20 cellular contexts compared by ENCODE assay signal in genomic region chr5:172583931-172584511, GRCh38. TPM values are rescaled to one million over a fixed set of nuclear protein-coding genes. Genes with fewer than 3 reads are reported as not detected.
DNase-seq lines count a peak whose midpoint lies in the region; ATAC-seq, FAIRE-seq and TF ChIP-seq lines count a peak whose summit lies in the region.
"Had no signal": no experiment of that assay in that cellular context is flagged by ENCODE, and none has a peak within 500 bp of the region (broad histone marks: within the 10 kb centered on the region; RNA-seq: fewer than 3 reads in every experiment).

No MANE protein-coding gene starts in this region.

- H3K4me1 ChIP-seq in liver (ENCODE audit: control insufficient read depth in 4 of 4, insufficient read depth in 4 of 4, low read length in 3 of 4) = peaks cover 0 to 2% (median 0%) of the 10 kb centered on the region in 4 donors
- no peaks in the 10 kb centered on the region for H3K4me1 ChIP-seq in HepG2 (ENCODE audit: insufficient read depth, low read length)
- peaks cover 30% of the 10 kb centered on the region for H3K4me1 ChIP-seq in lower lobe of right lung
- H3K4me1 ChIP-seq: SJSA1 had no signal

- TF ChIP-seq EP300 in HepG2 (IDR thresholded peaks at IDR 0.05; ENCODE audit: low read depth in 2 of 2, low read length in 2 of 2) (no peak), HepG2 (CRISPR knock-in tag; IDR thresholded peaks at IDR 0.05; ENCODE audit: borderline replicate concordance) (no peak)

- no peak overlapping the region for H2AFZ ChIP-seq in HepG2 (ENCODE audit: low read length)

- H3K9me3 ChIP-seq in liver (ENCODE audit: control insufficient read depth in 4 of 4, low read length in 3 of 4) = no peaks in the 10 kb centered on the region
- no peaks in the 10 kb centered on the region for H3K9me3 ChIP-seq in HepG2 (ENCODE audit: low read length)
- no peaks in the 10 kb centered on the region for H3K9me3 ChIP-seq in lower lobe of right lung
- H3K9me3 ChIP-seq: SJSA1 had no signal

- no peaks in the 10 kb centered on the region for H4K20me1 ChIP-seq in HepG2 (ENCODE audit: insufficient read depth, low read length)

- no peak overlapping the region for H3K4me3 ChIP-seq in liver (ENCODE audit: low read depth in 1 of 3, low read length in 3 of 3)
- no peak overlapping the region for H3K4me3 ChIP-seq in HepG2 (replicated peaks in 1 of 3; ENCODE audit: insufficient read depth in 1 of 3, low read depth in 2 of 3, low read length in 3 of 3)
- H3K4me3 ChIP-seq in lower lobe of right lung = no peak overlapping the region
- H3K4me3 ChIP-seq: SJSA1 had no signal

- 50% methylated on average over 7 of the region's 7 CpGs for WGBS in liver
- 12% methylated on average over 7 of the region's 7 CpGs for WGBS in HepG2 (ENCODE audit: low lambda C conversion rate)

- TF ChIP-seq CTCF in liver (IDR thresholded peaks at IDR 0.05; ENCODE audit: low read depth, low read length, missing input control) (no peak), HepG2 (CRISPR knock-in tag; IDR thresholded peaks at IDR 0.05) (no peak), lower lobe of right lung (IDR thresholded peaks at IDR 0.05) (no peak)

- H3K36me3 ChIP-seq in liver (ENCODE audit: control insufficient read depth in 4 of 4, insufficient read depth in 3 of 4, low read depth in 1 of 4, low read length in 3 of 4) = no peaks in the 10 kb centered on the region
- no peaks in the 10 kb centered on the region for H3K36me3 ChIP-seq in HepG2 (replicated peaks in 1 of 2; ENCODE audit: control insufficient read depth in 1 of 2, insufficient read depth in 2 of 2, low read length in 2 of 2)
- no peaks in the 10 kb centered on the region for H3K36me3 ChIP-seq in lower lobe of right lung
- H3K36me3 ChIP-seq: SJSA1 had no signal

- CTCF ChIA-PET in HepG2 (lab: Yijun Ruan, JAX; ENCODE audit: low intra/inter-chr PET ratio, low total read pairs) = no interaction called here

- ATAC-seq in HepG2 (no peak), lower lobe of right lung (peak; percentile 67 to 75), sciatic nerve (peak; percentile 67), HG03460 (IDR thresholded peaks at IDR 0.05; ENCODE audit: unreplicated experiment) (no peak), GM19035 (IDR thresholded peaks at IDR 0.05; ENCODE audit: unreplicated experiment) (no peak), GM18858 (IDR thresholded peaks at IDR 0.05; ENCODE audit: unreplicated experiment) (no peak)
- ATAC-seq: activated CD8-positive, alpha-beta memory T cell treated with anti-CD3 and anti-CD28 coated beads, Interleukin-2, amount 10 ng/mL, durations not matched to agents 7 days and 5 days; naive thymus-derived CD8-positive, alpha-beta T cell had no signal

- FAIRE-seq in HepG2 (lab: Jason Lieb, UNC) = no peak

- BruUV-seq in HepG2 (replicated peaks; lab: Mats Ljungman, UMichigan) = no TSS peak

- H3K27ac ChIP-seq in liver (ENCODE audit: low read depth in 1 of 2, low read length in 2 of 2) (peak overlapping the region; percentile 59 to 70), HepG2 (ENCODE audit: extremely low read length, insufficient read depth, low read length) (no peak overlapping the region), lower lobe of right lung (peak overlapping the region; percentile 85)
- H3K27ac ChIP-seq: epithelial cell of prostate, SJSA1 had no signal

- intact Hi-C loops in HepG2 (cut with micrococcal nuclease; ENCODE audit: unreplicated experiment) (no loop called here), lower lobe of right lung (cut with DNase I) (no loop called here), sciatic nerve (cut with DNase I) (no loop called here)

- no peaks in the 10 kb centered on the region for H3K79me2 ChIP-seq in HepG2 (ENCODE audit: insufficient read depth, low read length)

- no peaks in the 10 kb centered on the region for H3K27me3 ChIP-seq in liver (ENCODE audit: control insufficient read depth in 4 of 4, insufficient read depth in 4 of 4, low read length in 3 of 4)
- peaks cover 4 to 55% of the 10 kb centered on the region in 2 experiments; a peak in 4 of 5 replicates for H3K27me3 ChIP-seq in HepG2 (ENCODE audit: control insufficient read depth in 1 of 2, insufficient read depth in 2 of 2, low read length in 2 of 2)
- no peaks in the 10 kb centered on the region for H3K27me3 ChIP-seq in lower lobe of right lung (ENCODE audit: low read depth)

- TF ChIP-seq RAD21 in liver (IDR thresholded peaks at IDR 0.05) (peak; percentile 53 to 62), HepG2 (CRISPR knock-in tag; IDR thresholded peaks at IDR 0.05) (no peak)

- no peak for TF ChIP-seq POLR2A in HepG2 (IDR thresholded peaks at IDR 0.05; ENCODE audit: insufficient read depth in 1 of 2, low read depth in 2 of 2, low read length in 2 of 2)

- H3K4me2 ChIP-seq in HepG2 (ENCODE audit: low read depth, low read length) = no peak overlapping the region

- no peak for DNase-seq in HepG2 (ENCODE audit: low spot score)
- no peak for DNase-seq in lower lobe of right lung
- DNase-seq in sciatic nerve (ENCODE audit: low spot score) = peak; percentile 52
- DNase-seq in stimulated activated CD4-positive, alpha-beta T cell treated with anti-CD3 and anti-CD28 coated beads, Interleukin-15, amount 100 ng/mL, for 24 hours = no peak
- DNase-seq: activated CD4-positive, CD25-positive, alpha-beta regulatory T cell; activated CD8-positive, alpha-beta memory T cell treated with anti-CD3 and anti-CD28 coated beads, Interleukin-2, amount 10 ng/mL, durations not matched to agents 7 days and 5 days; activated gamma-delta T cell; CD8-positive, alpha-beta memory T cell; MV-4-11; naive thymus-derived CD8-positive, alpha-beta T cell; NCI-H2029 treated with DMSO at 0.1 percent for 48 hours; NCI-H510A treated with DMSO at 0.1 percent for 48 hours; stimulated activated CD4-positive, alpha-beta T cell treated with anti-CD3 and anti-CD28 coated beads, Interleukin-4, amount 100 ng/mL, for 24 hours; stimulated activated CD8-positive, alpha-beta memory T cell treated with anti-CD3 and anti-CD28 coated beads, Interleukin-4, amount 100 ng/mL, for 48 hours had no signal

- POLR2A ChIA-PET in HepG2 (lab: Yijun Ruan, JAX) = no interaction called here

- H3K9ac ChIP-seq in liver (ENCODE audit: low read depth in 1 of 2, low read length in 2 of 2) (no peak overlapping the region), HepG2 (ENCODE audit: insufficient read depth, low read depth, low read length) (no peak overlapping the region)

- in situ Hi-C loops in HepG2 (cut with HindIII; ENCODE audit: extremely low pct_ligation_motif_present, low pct_unique_long_range_greater_than_20kb) = no loop called here

TF ChIP-seq in liver, 16 proteins besides CTCF, POLR2A, EP300 and RAD21 (continues in another document):
- TF ChIP-seq JUND (IDR thresholded peaks at IDR 0.05) = peak in 1 of 2 donors; percentile 29

TF ChIP-seq in HepG2, 621 proteins besides CTCF, POLR2A, EP300 and RAD21 (continues in another document):
- TF ChIP-seq ZNF280D (CRISPR knock-in tag; IDR thresholded peaks at IDR 0.05) (no peak), MATR3 (CRISPR knock-in tag; IDR thresholded peaks at IDR 0.05) (no peak), ZNF619 (CRISPR knock-in tag; IDR thresholded peaks at IDR 0.05) (no peak), NCOA1 (CRISPR knock-in tag; IDR thresholded peaks at IDR 0.05) (no peak)

RNA-seq across cellular contexts. Expression of gene NEURL1B, which starts 57.0 kb away (rescaled TPM):
- total RNA-seq in liver = 10 to 100 TPM in 1 of 2 donors, 1 to 10 TPM in 1; 4.8 to 10.0 TPM
- 1 to 10 TPM; 1.5 to 6.3 TPM for polyA plus RNA-seq in liver
- 0.09 and 0.11 TPM in 2 replicates for total RNA-seq in HepG2 (2016; rRNA removed; fragmentation: Illumina TruSeq; extraction: Trizol)
- not detected in 2 replicates for total RNA-seq in HepG2 (2016; cell fraction: cytosol; rRNA removed; fragmentation: Illumina TruSeq; extraction: Trizol; ENCODE audit: low read depth)
- 0.03 and 0.13 TPM in 2 replicates for total RNA-seq in HepG2 (2016; cell fraction: insoluble cytoplasmic fraction; rRNA removed; fragmentation: Illumina TruSeq; extraction: Trizol)
- total RNA-seq in HepG2 (2016; cell fraction: membrane; rRNA removed; fragmentation: Illumina TruSeq; extraction: Trizol) = 0.03 TPM in 2 replicates
- total RNA-seq in HepG2 (2016; cell fraction: nucleus; rRNA removed; fragmentation: Illumina TruSeq; extraction: Trizol) = 0.09 TPM in 1 of 2 replicates, not detected in the other
- 0.13 and 0.14 TPM in 2 replicates for polyA plus RNA-seq in HepG2 (2011; rRNA removed)
- 0.09 and 0.15 TPM in 2 replicates for polyA plus RNA-seq in HepG2 (2011; cell fraction: cytosol; rRNA removed)
- 0.28 and 0.82 TPM in 2 replicates for polyA plus RNA-seq in HepG2 (2011; cell fraction: nucleus; rRNA removed)
- 0.20 and 0.31 TPM in 2 replicates for polyA plus RNA-seq in HepG2 (2012)
- 0.02 and 0.08 TPM in 2 replicates for polyA plus RNA-seq in HepG2 (2016; cell fraction: cytosol; fragmentation: Illumina TruSeq; extraction: Trizol; ENCODE audit: low read depth)
- 0.03 and 0.09 TPM in 2 replicates for polyA plus RNA-seq in HepG2 (2016; cell fraction: insoluble cytoplasmic fraction; fragmentation: Illumina TruSeq; extraction: Trizol; ENCODE audit: low read depth)
- polyA plus RNA-seq in HepG2 (2016; cell fraction: membrane; fragmentation: Illumina TruSeq; extraction: Trizol; ENCODE audit: low read depth) = 0.06 TPM in 1 of 2 replicates, not detected in the other
- polyA plus RNA-seq in HepG2 (2016; cell fraction: nucleus; fragmentation: Illumina TruSeq; extraction: Trizol; ENCODE audit: insufficient read depth, low read depth) = 0.14 TPM in 1 of 2 replicates, not detected in the other
- 0.14 and 1.5 TPM in 2 replicates for polyA minus RNA-seq in HepG2 (2011; rRNA and poly(A)+ RNA removed; ENCODE audit: low replicate concordance)
- 0.09 and 0.20 TPM in 2 replicates for polyA minus RNA-seq in HepG2 (2011; cell fraction: cytosol; rRNA and poly(A)+ RNA removed)
- polyA minus RNA-seq in HepG2 (2011; cell fraction: nucleus; rRNA and poly(A)+ RNA removed) = 0.13 and 0.25 TPM in 2 replicates
- 24.8 TPM for total RNA-seq in lower lobe of right lung
- total RNA-seq in sciatic nerve = 53.7 TPM
- polyA plus RNA-seq: CD8-positive, alpha-beta memory T cell had no signal

Comparison
In these comparisons a context has a peak if more than half of its experiments do, and no peak if none do; other contexts are left out.
1. ATAC-seq: peak in lower lobe of right lung (2 of 2) and sciatic nerve (single experiment); none in HepG2 (single experiment), HG03460 (single experiment), GM19035 (single experiment) and GM18858 (single experiment).